Comparison of ENCODE assay signal across 5 cellular contexts in the genomic region with DNA sequence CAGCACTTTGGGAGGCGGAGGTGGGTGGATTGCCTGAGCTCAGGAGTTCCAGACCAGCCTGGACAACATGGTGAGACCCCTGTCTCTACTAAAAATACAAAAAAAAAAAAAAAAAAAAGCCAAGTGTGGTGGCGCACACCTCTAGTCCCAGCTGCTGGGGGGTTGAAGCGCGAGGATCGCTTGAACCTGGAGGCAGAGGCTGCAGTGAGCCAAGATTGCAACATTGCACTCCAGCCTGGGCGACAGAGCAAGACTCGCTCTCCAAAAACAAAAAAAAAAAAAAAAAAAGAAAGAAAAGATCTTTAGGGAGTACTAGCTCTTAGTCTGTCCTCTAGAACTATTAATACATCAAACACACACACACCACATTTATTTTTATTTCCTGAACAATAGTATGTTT. TPM values are rescaled to one million over a fixed set of nuclear protein-coding genes. Genes with fewer than 3 reads are reported as not detected.
A peak's percentile ranks its signal among the peaks of the same experiment; 100 is the strongest.
DNase-seq lines count a peak whose midpoint lies in the region; ATAC-seq and TF ChIP-seq lines count a peak whose summit lies in the region.
"Not testable (repeated sequence)": the region's sequence is repeated elsewhere in the genome, so short reads cannot be mapped to it uniquely, and the experiment has no call there.

No MANE protein-coding gene starts in this region.

- TF ChIP-seq POLR2A in thyroid gland (IDR thresholded peaks at IDR 0.05): not testable (repeated sequence)

- not testable (repeated sequence) for H3K27ac Mint-ChIP-seq in CD4-positive, alpha-beta T cell
- peak overlapping the region; percentile 60 for H3K27ac Mint-ChIP-seq in activated T-cell treated with anti-CD3 and anti-CD28 coated beads, Interleukin-2, amount 50 U/mL, for 72 hours
- peak overlapping the region in 1 of 3 experiments; percentile 75 for H3K27ac Mint-ChIP-seq in nephron

- not testable (repeated sequence) for H3K4me3 ChIP-seq in thyroid gland (replicated peaks in 1 of 3)

- peaks cover 12% of the 10 kb centered on the region for H3K27me3 Mint-ChIP-seq in CD4-positive, alpha-beta T cell
- not testable (repeated sequence) for H3K27me3 Mint-ChIP-seq in activated T-cell treated with anti-CD3 and anti-CD28 coated beads, Interleukin-2, amount 50 U/mL, for 72 hours (ENCODE audit: low read depth); nephron (ENCODE audit: low read depth)

- H3K27ac ChIP-seq in CD4-positive, alpha-beta T cell (ENCODE audit: low read depth, low read length); thyroid gland: not testable (repeated sequence)

- intact Hi-C loops in CD4-positive, alpha-beta T cell (cut with DNase I, micrococcal nuclease): loop anchor here in 1 of 2 experiments (10.0 kb wide), 1 partner anchor 307 kb away; no protein-coding TSS in a partner anchor
- intact Hi-C loops in thyroid gland (cut with DNase I): loop anchor here (5.0 kb wide), 1 partner anchor 75 kb away; no protein-coding TSS in a partner anchor

- not testable (repeated sequence) for H3K27me3 ChIP-seq in CD4-positive, alpha-beta T cell (ENCODE audit: control insufficient read depth, insufficient read depth, low read length); thyroid gland

- not testable (repeated sequence) for H3K4me1 ChIP-seq in thyroid gland

- not testable (repeated sequence) for H3K9me3 Mint-ChIP-seq in CD4-positive, alpha-beta T cell; activated T-cell treated with anti-CD3 and anti-CD28 coated beads, Interleukin-2, amount 50 U/mL, for 72 hours; nephron

- H3K4me1 Mint-ChIP-seq in CD4-positive, alpha-beta T cell (ENCODE audit: low read depth): peaks cover 25% of the 10 kb centered on the region
- H3K4me1 Mint-ChIP-seq in activated T-cell treated with anti-CD3 and anti-CD28 coated beads, Interleukin-2, amount 50 U/mL, for 72 hours (ENCODE audit: low read depth): peaks cover 12% of the 10 kb centered on the region
- H3K4me1 Mint-ChIP-seq in nephron: peaks cover 13% of the 10 kb centered on the region

- not testable (repeated sequence) for DNase-seq in CD4-positive, alpha-beta T cell; activated T-cell treated with anti-CD3 and anti-CD28 coated beads, Interleukin-2, amount 50 U/mL, for 72 hours
- peak; percentile 54 for DNase-seq in left lobe of liver (ENCODE audit: low spot score)
- DNase-seq in thyroid gland: peak; percentile 46 to 73

- H3K4me3 Mint-ChIP-seq in CD4-positive, alpha-beta T cell: peak overlapping the region; percentile 20
- H3K4me3 Mint-ChIP-seq in activated T-cell treated with anti-CD3 and anti-CD28 coated beads, Interleukin-2, amount 50 U/mL, for 72 hours: not testable (repeated sequence)
- H3K4me3 Mint-ChIP-seq in nephron: peak overlapping the region in 2 of 3 experiments; percentile 9 to 19

- H3K36me3 Mint-ChIP-seq in CD4-positive, alpha-beta T cell (ENCODE audit: low read depth): peaks cover 10% of the 10 kb centered on the region
- not testable (repeated sequence) for H3K36me3 Mint-ChIP-seq in activated T-cell treated with anti-CD3 and anti-CD28 coated beads, Interleukin-2, amount 50 U/mL, for 72 hours (ENCODE audit: insufficient read depth in 2 of 2); nephron (ENCODE audit: low read depth)

- 65 to 77% methylated on average over 7 of the region's 7 CpGs for WGBS in thyroid gland, 2 donors

- TF ChIP-seq CTCF in CD4-positive, alpha-beta T cell (IDR thresholded peaks at IDR 0.05); nephron (IDR thresholded peaks at IDR 0.05; ENCODE audit: unreplicated experiment in 3 of 3); thyroid gland (IDR thresholded peaks at IDR 0.05): not testable (repeated sequence)

- not testable (repeated sequence) for ATAC-seq in CD4-positive, alpha-beta T cell (ENCODE audit: poor library complexity); activated T-cell treated with anti-CD3 and anti-CD28 coated beads, Interleukin-2, amount 50 U/mL, for 72 hours (replicated peaks in 1 of 2)
- peak; percentile 19 for ATAC-seq in left lobe of liver

- not testable (repeated sequence) for H3K36me3 ChIP-seq in thyroid gland

- not testable (repeated sequence) for H3K9me3 ChIP-seq in CD4-positive, alpha-beta T cell (ENCODE audit: control insufficient read depth, low read length); thyroid gland

- CTCF ChIA-PET in CD4-positive, alpha-beta T cell (lab: Charles Lee): interaction anchor here (0.7 kb wide), 1 partner anchor 300 kb away, joined by 3 read pairs; no protein-coding TSS in a partner anchor

- POLR2A ChIA-PET in CD4-positive, alpha-beta T cell (lab: Charles Lee): interaction anchor here (1.2 kb wide), 1 partner anchor 67 kb away, joined by 3 read pairs; the partner anchor contains the start of gene TMCO1

RNA-seq across cellular contexts. Expression of gene ALDH9A1, which starts 3.6 kb away (rescaled TPM):
- 10 to 100 TPM; 33.9 to 35.5 TPM for total RNA-seq in CD4-positive, alpha-beta T cell
- 10 to 100 TPM; 28.0 to 38.8 TPM for total RNA-seq in activated T-cell treated with anti-CD3 and anti-CD28 coated beads, Interleukin-2, amount 50 U/mL, for 72 hours
- total RNA-seq in left lobe of liver (104 TPM), thyroid gland (100 to 1,000 TPM in 3 of 4 donors, 10 to 100 TPM in 1; 99.7 to 348 (median 192) TPM)
